Comparison of ENCODE assay signal across 8 cellular contexts in genomic region chr1:33430751-33431593, GRCh38. TPM values are rescaled to one million over a fixed set of nuclear protein-coding genes. Genes with fewer than 3 reads are reported as not detected.
DNase-seq lines count a peak whose midpoint lies in the region; ATAC-seq and TF ChIP-seq lines count a peak whose summit lies in the region.

A gene with protein sequence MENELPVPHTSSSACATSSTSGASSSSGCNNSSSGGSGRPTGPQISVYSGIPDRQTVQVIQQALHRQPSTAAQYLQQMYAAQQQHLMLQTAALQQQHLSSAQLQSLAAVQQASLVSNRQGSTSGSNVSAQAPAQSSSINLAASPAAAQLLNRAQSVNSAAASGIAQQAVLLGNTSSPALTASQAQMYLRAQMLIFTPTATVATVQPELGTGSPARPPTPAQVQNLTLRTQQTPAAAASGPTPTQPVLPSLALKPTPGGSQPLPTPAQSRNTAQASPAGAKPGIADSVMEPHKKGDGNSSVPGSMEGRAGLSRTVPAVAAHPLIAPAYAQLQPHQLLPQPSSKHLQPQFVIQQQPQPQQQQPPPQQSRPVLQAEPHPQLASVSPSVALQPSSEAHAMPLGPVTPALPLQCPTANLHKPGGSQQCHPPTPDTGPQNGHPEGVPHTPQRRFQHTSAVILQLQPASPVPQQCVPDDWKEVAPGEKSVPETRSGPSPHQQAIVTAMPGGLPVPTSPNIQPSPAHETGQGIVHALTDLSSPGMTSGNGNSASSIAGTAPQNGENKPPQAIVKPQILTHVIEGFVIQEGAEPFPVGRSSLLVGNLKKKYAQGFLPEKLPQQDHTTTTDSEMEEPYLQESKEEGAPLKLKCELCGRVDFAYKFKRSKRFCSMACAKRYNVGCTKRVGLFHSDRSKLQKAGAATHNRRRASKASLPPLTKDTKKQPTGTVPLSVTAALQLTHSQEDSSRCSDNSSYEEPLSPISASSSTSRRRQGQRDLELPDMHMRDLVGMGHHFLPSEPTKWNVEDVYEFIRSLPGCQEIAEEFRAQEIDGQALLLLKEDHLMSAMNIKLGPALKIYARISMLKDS (minus strand): TSS chr1:33431095. CDS start chr1:33375539, 55,556 bp downstream.

- intact Hi-C loops in ovary (cut with DNase I) = no loop called here

- H3K4me3 ChIP-seq in GM08714 (ENCODE audit: low read length) (peak within 1 kb of the TSS; percentile 59; the same call in 1 of the 2 replicates), adipocyte (ENCODE audit: low read length) (peak within 1 kb of the TSS; percentile 87), cardiac muscle cell (peak within 1 kb of the TSS; percentile 60), ovary (peak within 1 kb of the TSS; percentile 55), thoracic aorta (peak within 1 kb of the TSS; percentile 87)

- TF ChIP-seq POLR2A in ovary (IDR thresholded peaks at IDR 0.05) = peak; percentile 54

- H3K27me3 ChIP-seq in adipocyte (replicated peaks; ENCODE audit: control insufficient read depth, insufficient read depth, low read length) (no peaks in the 10 kb centered on the region), cardiac muscle cell (peaks cover 38% of the 10 kb centered on the region), ovary (no peaks in the 10 kb centered on the region), thoracic aorta (replicated peaks; ENCODE audit: insufficient read depth) (no peaks in the 10 kb centered on the region)

- peak; percentile 20 for TF ChIP-seq CTCF in cardiac muscle cell (IDR thresholded peaks at IDR 0.05; ENCODE audit: low read depth, low read length)
- TF ChIP-seq CTCF in ovary (IDR thresholded peaks at IDR 0.05) = peak; percentile 18 to 64 (median 34)
- no peak for TF ChIP-seq CTCF in thoracic aorta (IDR thresholded peaks at IDR 0.05)

- H3K9me3 Mint-ChIP-seq in T-cell = no peaks in the 10 kb centered on the region

- ATAC-seq in HG02678 (IDR thresholded peaks at IDR 0.05; ENCODE audit: unreplicated experiment) (peak; percentile 96), T-cell (replicated peaks in 1 of 4) (peak; percentile 95 to 98 (median 96)), thoracic aorta (ENCODE audit: insufficient number of reproducible peaks, low FRiP score, low read depth) (peak; percentile 97)

- H3K36me3 ChIP-seq in adipocyte (ENCODE audit: control insufficient read depth, insufficient read depth, low read length, severe bottlenecking) = no peaks in the 10 kb centered on the region
- no peaks in the 10 kb centered on the region for H3K36me3 ChIP-seq in cardiac muscle cell
- H3K36me3 ChIP-seq in ovary = no peaks in the 10 kb centered on the region
- no peaks in the 10 kb centered on the region for H3K36me3 ChIP-seq in thoracic aorta

- H3K27ac Mint-ChIP-seq in T-cell = no peak within 1 kb of the TSS

- peaks cover 0 to 6% (median 4%) of the 10 kb centered on the region in 3 donors for H3K4me1 Mint-ChIP-seq in T-cell

- H3K27ac ChIP-seq in cardiac muscle cell (no peak within 1 kb of the TSS), ovary (peak within 1 kb of the TSS; percentile 54 to 55), thoracic aorta (peak within 1 kb of the TSS in 1 of 2 donors; percentile 42)

- DNase-seq in NCI-H1417 treated with DMSO at 0.1 percent for 48 hours (lab: John Stamatoyannopoulos, UW) = peak; percentile 82
- DNase-seq in T-cell = peak; percentile 56 to 94 (median 88)
- DNase-seq in adipocyte (ENCODE audit: low read depth) = peak; percentile 99
- DNase-seq in cardiac muscle cell (ENCODE audit: low read depth in 1 of 2, low spot score in 1 of 2) = peak; percentile 97 to 99
- peak; percentile 97 to 98 (median 98) for DNase-seq in ovary
- peak; percentile 98 for DNase-seq in thoracic aorta (ENCODE audit: low spot score)

- TF ChIP-seq EP300 in ovary (IDR thresholded peaks at IDR 0.05) = no peak

- H3K4me1 ChIP-seq in adipocyte (ENCODE audit: control insufficient read depth, insufficient read depth, low read length) = peaks cover 54% of the 10 kb centered on the region
- peaks cover 15% of the 10 kb centered on the region for H3K4me1 ChIP-seq in cardiac muscle cell (ENCODE audit: low read depth)
- peaks cover 8% of the 10 kb centered on the region for H3K4me1 ChIP-seq in ovary (ENCODE audit: insufficient read depth)
- H3K4me1 ChIP-seq in thoracic aorta (ENCODE audit: control insufficient read depth in 1 of 2, low read depth in 2 of 2) = peaks cover 0 to 20% of the 10 kb centered on the region in 2 donors

- H3K9me3 ChIP-seq in adipocyte (ENCODE audit: control insufficient read depth, low read length) = no peaks in the 10 kb centered on the region
- H3K9me3 ChIP-seq in cardiac muscle cell (ENCODE audit: low read depth) = no peaks in the 10 kb centered on the region
- H3K9me3 ChIP-seq in ovary = no peaks in the 10 kb centered on the region
- no peaks in the 10 kb centered on the region for H3K9me3 ChIP-seq in thoracic aorta

- CTCF ChIA-PET in T-cell (lab: Charles Lee) = interaction anchor here in 1 of 2 donors (0.6 kb wide), 1 partner anchor 40 kb away, joined by 4 read pairs; no protein-coding TSS in a partner anchor

- no peaks in the 10 kb centered on the region for H3K36me3 Mint-ChIP-seq in T-cell

- H3K4me3 Mint-ChIP-seq in T-cell = peak within 1 kb of the TSS; percentile 66 to 77 (median 67)

- 1 to 5% (median 2%) methylated on average over 32 to 80 of the region's 80 CpGs for WGBS in ovary, 3 donors

- POLR2A ChIA-PET in T-cell (lab: Charles Lee) = no interaction called here

- peak within 1 kb of the TSS; percentile 87 for H3K9ac ChIP-seq in adipocyte (ENCODE audit: low read length)

- peaks cover 5 to 6% of the 10 kb centered on the region in 2 donors for H3K27me3 Mint-ChIP-seq in T-cell

RNA-seq across cellular contexts. Expression of the gene that starts here (rescaled TPM):
- total RNA-seq in T-cell (10 to 100 TPM; 29.7 to 39.3 (median 37.9) TPM), cardiac muscle cell (81.8 and 84.0 TPM in 2 replicates), ovary (100 to 1,000 TPM in 1 of 7 donors, 10 to 100 TPM in 6; 64.3 to 101 (median 92.8) TPM), thoracic aorta (100 to 1,000 TPM; 174 to 238 TPM)
- polyA plus RNA-seq in cardiac muscle cell (86.0 and 97.9 TPM in 2 replicates), ovary (10 to 100 TPM; 52.3 to 85.5 TPM)
